Comparison of ENCODE assay signal across 10 cellular contexts in the genomic region with DNA sequence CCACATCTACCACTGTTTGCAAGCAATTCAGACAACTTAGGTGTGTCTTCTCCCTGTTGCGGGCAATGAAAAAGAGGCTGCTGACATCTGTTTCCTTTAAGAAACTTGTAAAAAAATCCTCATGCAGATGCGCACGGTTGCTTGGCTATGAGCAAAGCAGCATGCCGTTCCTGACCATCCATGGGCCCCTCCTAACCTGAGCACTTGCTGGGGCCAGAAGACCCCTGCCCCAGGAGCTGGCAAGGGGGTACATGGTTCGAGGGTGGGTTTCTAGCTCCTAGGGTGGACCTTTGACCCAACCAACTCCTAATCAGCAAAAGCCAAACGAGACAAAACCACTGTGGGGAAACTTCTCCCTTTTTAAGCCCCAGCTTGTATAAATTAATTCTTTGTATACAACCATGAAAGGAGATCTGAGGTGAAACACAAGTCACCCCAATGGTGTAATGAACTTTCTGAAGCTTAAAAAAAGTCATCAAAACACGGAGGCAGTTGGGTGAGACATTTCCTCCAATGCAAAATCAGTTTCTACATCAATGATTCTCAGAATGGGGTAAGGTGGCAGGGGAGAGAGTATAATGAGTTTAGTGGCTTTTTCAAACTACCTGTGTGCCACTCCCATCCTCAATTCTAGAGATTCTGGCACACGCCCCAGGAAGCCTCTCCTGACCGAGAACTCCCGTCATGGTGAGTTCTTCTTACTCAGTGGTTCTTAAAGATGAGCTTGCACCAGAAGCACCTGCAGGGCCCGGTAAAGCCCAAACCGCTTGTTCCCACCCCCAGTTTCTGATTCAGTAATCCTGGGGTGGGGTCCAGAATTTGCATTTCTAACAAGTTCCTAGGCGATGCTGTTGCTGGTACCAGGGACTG. TPM values are rescaled to one million over a fixed set of nuclear protein-coding genes. Genes with fewer than 3 reads are reported as not detected.
DNase-seq lines count a peak whose midpoint lies in the region; ATAC-seq and TF ChIP-seq lines count a peak whose summit lies in the region.
"Had no signal": no experiment of that assay in that cellular context is flagged by ENCODE, and none has a peak within 500 bp of the region (broad histone marks: within the 10 kb centered on the region; RNA-seq: fewer than 3 reads in every experiment).

No MANE protein-coding gene starts in this region.

- no peaks in the 10 kb centered on the region for H3K9me3 ChIP-seq in tibial nerve

- no peak for TF ChIP-seq CTCF in tibial nerve (IDR thresholded peaks at IDR 0.05)

- peak; percentile 61 for DNase-seq in NAMALWA (ENCODE audit: low spot score)
- DNase-seq in naive B cell = peak; percentile 86
- DNase-seq in hypothalamus (lab: John Stamatoyannopoulos, UW) = no peak
- no peak for DNase-seq in LoVo (ENCODE audit: low spot score)
- no peak for DNase-seq in tibial nerve (ENCODE audit: low spot score in 2 of 2)
- no peak for DNase-seq in DMS153 (lab: John Stamatoyannopoulos, UW)

- H3K27me3 Mint-ChIP-seq in naive B cell = peaks cover 16 to 21% (median 19%) of the 10 kb centered on the region in 3 donors

- no peak for TF ChIP-seq EP300 in tibial nerve (IDR thresholded peaks at IDR 0.05)

- no peak overlapping the region for H3K4me3 ChIP-seq in tibial nerve
- H3K4me3 ChIP-seq: lung had no signal

- ATAC-seq in GM18868 (IDR thresholded peaks at IDR 0.05; ENCODE audit: unreplicated experiment) = peak; percentile 50
- peak; percentile 48 for ATAC-seq in HG02610 (IDR thresholded peaks at IDR 0.05; ENCODE audit: unreplicated experiment)
- ATAC-seq in naive B cell (ENCODE audit: low read depth in 2 of 2) = peak; percentile 67 to 68

- H3K27me3 ChIP-seq in tibial nerve = peaks cover 0 to 7% of the 10 kb centered on the region in 2 donors

- 72 to 74% methylated on average over 13 of the region's 13 CpGs for WGBS in tibial nerve, 2 donors

- H3K4me1 Mint-ChIP-seq in naive B cell = peaks cover 6 to 55% (median 36%) of the 10 kb centered on the region in 3 donors

- peaks cover 0 to 31% (median 6%) of the 10 kb centered on the region in 4 donors for H3K4me1 ChIP-seq in tibial nerve

- peak overlapping the region; percentile 66 to 90 (median 79) for H3K4me3 Mint-ChIP-seq in naive B cell

- H3K36me3 Mint-ChIP-seq in naive B cell = peaks cover 0 to 8% of the 10 kb centered on the region in 2 donors

- H3K36me3 ChIP-seq in tibial nerve = no peaks in the 10 kb centered on the region

- H3K27ac ChIP-seq in tibial nerve = no peak overlapping the region

- no peak for TF ChIP-seq POLR2A in tibial nerve (IDR thresholded peaks at IDR 0.05)

- peak overlapping the region; percentile 98 to 100 (median 99) for H3K27ac Mint-ChIP-seq in naive B cell

- H3K9me3 Mint-ChIP-seq in naive B cell = peaks cover 0 to 6% (median 3%) of the 10 kb centered on the region in 7 donors

RNA-seq across cellular contexts. Expression of a gene that starts 44.1 kb away (rescaled TPM):
- polyA plus RNA-seq in naive B cell (ENCODE audit: low read depth in 6 of 6) = not detected
- not detected for total RNA-seq in tibial nerve
- total RNA-seq: aorta, lung had no signal
- polyA plus RNA-seq: aorta, lung had no signal

Comparison
In these comparisons a context has a peak if more than half of its experiments do, and no peak if none do; other contexts are left out.
1. DNase-seq: peak in NAMALWA (single experiment) and naive B cell (single experiment); none in hypothalamus (0 of 51), LoVo (single experiment), tibial nerve (0 of 2) and DMS153 (single experiment).
2. Peak in every context shown above with its lines, with median percentiles within 50 percentile points of each other: ATAC-seq.